32 cellular contexts compared by ENCODE assay signal in genomic region chr1:229485318-229485717, GRCh38. TPM values are rescaled to one million over a fixed set of nuclear protein-coding genes. Genes with fewer than 3 reads are reported as not detected.
"Had no signal": no experiment of that assay in that cellular context is flagged by ENCODE, and none has a peak within 500 bp of the region (broad histone marks: within the 10 kb centered on the region; RNA-seq: fewer than 3 reads in every experiment).

No MANE protein-coding gene starts in this region.

- H3K4me1 ChIP-seq: adrenal gland, body of pancreas, colonic mucosa, foreskin keratinocyte had no signal

- H3K27me3 ChIP-seq: adrenal gland, body of pancreas, colonic mucosa, esophagus muscularis mucosa, foreskin keratinocyte, gastroesophageal sphincter, heart right ventricle had no signal

- H3K9me3 ChIP-seq: adrenal gland, body of pancreas, colonic mucosa, esophagus muscularis mucosa, gastroesophageal sphincter, heart right ventricle had no signal

- H3K4me3 Mint-ChIP-seq: activated CD8-positive, alpha-beta T cell treated with anti-CD3 and anti-CD28 coated beads for 36 hours; activated naive CD4-positive, alpha-beta T cell treated with anti-CD3 and anti-CD28 coated beads, Interleukin-2, amount 50 U/mL, for 24 hours; activated naive CD8-positive, alpha-beta T cell treated with anti-CD3 and anti-CD28 coated beads for 36 hours; activated naive CD8-positive, alpha-beta T cell treated with anti-CD3 and anti-CD28 coated beads, Interleukin-2, amount 50 U/mL, for 24 hours; activated T-cell treated with anti-CD3 and anti-CD28 coated beads, Interleukin-2, amount 50 U/mL, for 4 hours; activated T-helper 17 cell treated with anti-CD3 and anti-CD28 coated beads, Interleukin-2, amount 50 U/mL, for 72 hours; T-helper 17 cell; T-helper 2 cell treated with Interferon-gamma antibody and Interleukin-4, amounts not matched to agents 5 μg/mL and 100 μg/mL, for 36 hours; WTC11 had no signal

- H3K27ac ChIP-seq: adrenal gland, body of pancreas, colonic mucosa, esophagus muscularis mucosa, foreskin keratinocyte, gastroesophageal sphincter, heart right ventricle had no signal

- ATAC-seq: activated CD8-positive, alpha-beta T cell treated with anti-CD3 and anti-CD28 coated beads for 36 hours; activated naive CD8-positive, alpha-beta T cell treated with anti-CD3 and anti-CD28 coated beads, Interleukin-2, amount 50 U/mL, for 24 hours; activated T-cell treated with anti-CD3 and anti-CD28 coated beads, Interleukin-2, amount 50 U/mL, for 4 hours; activated T-helper 17 cell treated with anti-CD3 and anti-CD28 coated beads, Interleukin-2, amount 50 U/mL, for 72 hours; body of pancreas; foreskin keratinocyte; gastroesophageal sphincter; heart right ventricle; T-helper 17 cell; WTC11 had no signal

- H3K4me1 Mint-ChIP-seq: WTC11 had no signal

- H3K27ac Mint-ChIP-seq: activated CD8-positive, alpha-beta T cell treated with anti-CD3 and anti-CD28 coated beads for 36 hours; activated naive CD4-positive, alpha-beta T cell treated with anti-CD3 and anti-CD28 coated beads, Interleukin-2, amount 50 U/mL, for 24 hours; activated naive CD8-positive, alpha-beta T cell treated with anti-CD3 and anti-CD28 coated beads for 36 hours; activated naive CD8-positive, alpha-beta T cell treated with anti-CD3 and anti-CD28 coated beads, Interleukin-2, amount 50 U/mL, for 24 hours; activated T-helper 17 cell treated with anti-CD3 and anti-CD28 coated beads, Interleukin-2, amount 50 U/mL, for 72 hours; T-helper 17 cell; T-helper 2 cell treated with Interferon-gamma antibody and Interleukin-4, amounts not matched to agents 5 μg/mL and 100 μg/mL, for 36 hours; WTC11 had no signal

- H3K4me3 ChIP-seq: adrenal gland, body of pancreas, colonic mucosa, esophagus muscularis mucosa, gastroesophageal sphincter, heart right ventricle had no signal

- H3K9me3 Mint-ChIP-seq: activated CD8-positive, alpha-beta T cell treated with anti-CD3 and anti-CD28 coated beads for 36 hours; activated naive CD4-positive, alpha-beta T cell treated with anti-CD3 and anti-CD28 coated beads, Interleukin-2, amount 50 U/mL, for 24 hours; activated naive CD8-positive, alpha-beta T cell treated with anti-CD3 and anti-CD28 coated beads for 36 hours; activated naive CD8-positive, alpha-beta T cell treated with anti-CD3 and anti-CD28 coated beads, Interleukin-2, amount 50 U/mL, for 24 hours; activated T-cell treated with anti-CD3 and anti-CD28 coated beads, Interleukin-2, amount 50 U/mL, for 4 hours; activated T-helper 17 cell treated with anti-CD3 and anti-CD28 coated beads, Interleukin-2, amount 50 U/mL, for 72 hours; T-helper 2 cell treated with Interferon-gamma antibody and Interleukin-4, amounts not matched to agents 5 μg/mL and 100 μg/mL, for 36 hours; WTC11 had no signal

- DNase-seq: activated CD4-positive, alpha-beta T cell treated with anti-CD3 and anti-CD28 coated beads for 48 hours; activated CD4-positive, alpha-beta T cell treated with anti-CD3 and anti-CD28 coated beads, Interleukin-2, amount 50 U/mL, for 1 hour; activated CD4-positive, alpha-beta T cell treated with anti-CD3 and anti-CD28 coated beads, Interleukin-2, amount 50 U/mL, for 48 hours; activated CD8-positive, alpha-beta memory T cell treated with anti-CD3 and anti-CD28 coated beads for 24 hours; activated CD8-positive, alpha-beta T cell treated with anti-CD3 and anti-CD28 coated beads for 36 hours; activated effector memory CD4-positive, alpha-beta T cell treated with Interleukin-2 at 50 U/mL for 16 hours; activated gamma-delta T cell treated with Interleukin-2 at 50 U/mL for 16 hours; activated naive CD4-positive, alpha-beta T cell treated with Interleukin-2 at 50 U/mL for 16 hours; activated naive CD8-positive, alpha-beta T cell treated with anti-CD3 and anti-CD28 coated beads for 36 hours; activated naive CD8-positive, alpha-beta T cell treated with anti-CD3 and anti-CD28 coated beads, Interleukin-2, amount 50 U/mL, for 24 hours; activated T-cell treated with anti-CD3 and anti-CD28 coated beads, Interleukin-2, amount 50 U/mL, for 4 hours; adrenal gland; amygdala; aorta; body of pancreas; central memory CD4-positive, alpha-beta T cell; cerebellar nuclear complex; colonic mucosa; effector CD8-positive, alpha-beta T cell; erythroblast; foreskin keratinocyte; heart right ventricle; T-helper 1 cell; T-helper 17 cell; T1000 had no signal

- H3K36me3 ChIP-seq: colonic mucosa had no signal

- H3K27me3 Mint-ChIP-seq: activated CD8-positive, alpha-beta T cell treated with anti-CD3 and anti-CD28 coated beads for 36 hours; activated naive CD4-positive, alpha-beta T cell treated with anti-CD3 and anti-CD28 coated beads, Interleukin-2, amount 50 U/mL, for 24 hours; activated naive CD8-positive, alpha-beta T cell treated with anti-CD3 and anti-CD28 coated beads for 36 hours; activated naive CD8-positive, alpha-beta T cell treated with anti-CD3 and anti-CD28 coated beads, Interleukin-2, amount 50 U/mL, for 24 hours; activated T-helper 17 cell treated with anti-CD3 and anti-CD28 coated beads, Interleukin-2, amount 50 U/mL, for 72 hours; T-helper 17 cell had no signal

RNA-seq across cellular contexts. Expression of gene ACTA1, which starts 51.4 kb away (rescaled TPM):
- total RNA-seq: activated CD8-positive, alpha-beta T cell treated with anti-CD3 and anti-CD28 coated beads for 36 hours; activated naive CD8-positive, alpha-beta T cell treated with anti-CD3 and anti-CD28 coated beads for 36 hours; activated T-cell treated with anti-CD3 and anti-CD28 coated beads, Interleukin-2, amount 50 U/mL, for 4 hours; activated T-helper 17 cell treated with anti-CD3 and anti-CD28 coated beads, Interleukin-2, amount 50 U/mL, for 72 hours; foreskin keratinocyte; glomerular endothelial cell; T-helper 17 cell had no signal
- polyA plus RNA-seq: foreskin keratinocyte had no signal
